ENCODE assay signal across 12 cellular contexts in genomic region chr22:20591660-20592310, GRCh38.
A peak's percentile ranks its signal among the peaks of the same experiment; 100 is the strongest.
DNase-seq lines count a peak whose midpoint lies in the region; ATAC-seq and TF ChIP-seq lines count a peak whose summit lies in the region.
"Had no signal": no experiment of that assay in that cellular context is flagged by ENCODE, and none has a peak within 500 bp of the region (broad histone marks: within the 10 kb centered on the region; RNA-seq: fewer than 3 reads in every experiment).

No MANE protein-coding gene starts in this region.

- no peaks in the 10 kb centered on the region for H3K79me2 ChIP-seq in neural progenitor cell (ENCODE audit: low read depth)

- no peak overlapping the region for H3K4me3 Mint-ChIP-seq in neural progenitor cell
- H3K4me3 Mint-ChIP-seq: natural killer cell treated with Interleukin-12 subunit alpha and Interleukin-12 subunit beta and Interleukin-15 and Interleukin-18, amount 100 ng/mL, for 72 hours had no signal

- H3K4me1 Mint-ChIP-seq in neural progenitor cell, result no peaks in the 10 kb centered on the region

- TF ChIP-seq POLR2A in esophagus squamous epithelium (IDR thresholded peaks at IDR 0.05), result no peak

- DNase-seq in EH (ENCODE audit: low read depth), result peak; percentile 29
- DNase-seq in NCI-H446 treated with DMSO at 0.1 percent for 48 hours (lab: John Stamatoyannopoulos, UW), result peak; percentile 27
- DNase-seq in esophagus squamous epithelium (lab: John Stamatoyannopoulos, UW), result no peak
- DNase-seq in neural progenitor cell (ENCODE audit: low spot score), result peak; percentile 63
- DNase-seq in ACHN, result no peak
- DNase-seq in NCI-H187 (lab: John Stamatoyannopoulos, UW), result no peak
- DNase-seq in activated T-cell treated with anti-CD3 and anti-CD28 coated beads for 4 hours, result no peak
- DNase-seq: activated CD4-positive, alpha-beta T cell treated with anti-CD3 and anti-CD28 coated beads, Interleukin-2, amount 50 U/mL, for 4 hours; stimulated activated CD8-positive, alpha-beta memory T cell treated with anti-CD3 and anti-CD28 coated beads, Interleukin-4, amount 100 ng/mL, for 48 hours had no signal

- no peak overlapping the region for H3K9ac ChIP-seq in neural progenitor cell

- H3F3A ChIP-seq in neural progenitor cell (ENCODE audit: low read depth), result no peaks in the 10 kb centered on the region

- H3K36me3 ChIP-seq in esophagus squamous epithelium (peaks cover 0 to 12% (median 5%) of the 10 kb centered on the region in 3 donors), neural progenitor cell (no peaks in the 10 kb centered on the region)

- in situ Hi-C loops in ACHN (cut with HindIII; ENCODE audit: low pct_ligation_motif_present, low pct_unique_long_range_greater_than_20kb, low sequenced_read_pairs), result no loop called here

- TF ChIP-seq CTCF in esophagus squamous epithelium (IDR thresholded peaks at IDR 0.05), result no peak
- TF ChIP-seq CTCF in neural progenitor cell (IDR thresholded peaks at IDR 0.05), result no peak

- H4K20me1 ChIP-seq in neural progenitor cell (ENCODE audit: low read depth), result no peaks in the 10 kb centered on the region

- no peak for ATAC-seq in GM18909 (IDR thresholded peaks at IDR 0.05; ENCODE audit: poor library complexity, unreplicated experiment)

- H3K4me1 ChIP-seq in esophagus squamous epithelium (peaks cover 8 to 54% (median 38%) of the 10 kb centered on the region in 3 donors), neural progenitor cell (no peaks in the 10 kb centered on the region)

- WGBS in esophagus squamous epithelium, 2 donors, result 36 to 70% methylated on average over 4 to 14 of the region's 28 CpGs

- intact Hi-C loops in esophagus squamous epithelium (cut with DNase I), result no loop called here

- H3K9me3 Mint-ChIP-seq in neural progenitor cell, result no peaks in the 10 kb centered on the region
- H3K9me3 Mint-ChIP-seq: activated naive CD4-positive, alpha-beta T cell treated with anti-CD3 and anti-CD28 coated beads, Interleukin-2, amount 50 U/mL, for 72 hours; natural killer cell treated with Interleukin-12 subunit alpha and Interleukin-12 subunit beta and Interleukin-15 and Interleukin-18, amount 100 ng/mL, for 72 hours had no signal

- H3K27me3 Mint-ChIP-seq in neural progenitor cell (ENCODE audit: insufficient read depth, low read depth), result peaks cover 4% of the 10 kb centered on the region
- H3K27me3 Mint-ChIP-seq: natural killer cell treated with Interleukin-12 subunit alpha and Interleukin-12 subunit beta and Interleukin-15 and Interleukin-18, amount 100 ng/mL, for 72 hours had no signal

- H3K9me3 ChIP-seq in esophagus squamous epithelium (no peaks in the 10 kb centered on the region), neural progenitor cell (ENCODE audit: low read depth) (no peaks in the 10 kb centered on the region)

- no peak overlapping the region for H3K27ac Mint-ChIP-seq in neural progenitor cell
- H3K27ac Mint-ChIP-seq: natural killer cell treated with Interleukin-12 subunit alpha and Interleukin-12 subunit beta and Interleukin-15 and Interleukin-18, amount 100 ng/mL, for 72 hours had no signal

- H3K27me3 ChIP-seq in esophagus squamous epithelium, result no peaks in the 10 kb centered on the region
- no peaks in the 10 kb centered on the region for H3K27me3 ChIP-seq in neural progenitor cell

- H3K4me2 ChIP-seq in neural progenitor cell, result no peak overlapping the region

- no peak overlapping the region for H3K4me3 ChIP-seq in esophagus squamous epithelium
- no peak overlapping the region for H3K4me3 ChIP-seq in neural progenitor cell

- H2AFZ ChIP-seq in neural progenitor cell (replicated peaks), result no peak overlapping the region

- no peaks in the 10 kb centered on the region for H3K36me3 Mint-ChIP-seq in neural progenitor cell
- H3K36me3 Mint-ChIP-seq: activated naive CD4-positive, alpha-beta T cell treated with anti-CD3 and anti-CD28 coated beads, Interleukin-2, amount 50 U/mL, for 72 hours; natural killer cell treated with Interleukin-12 subunit alpha and Interleukin-12 subunit beta and Interleukin-15 and Interleukin-18, amount 100 ng/mL, for 72 hours had no signal

- peak overlapping the region in 3 of 4 donors; percentile 3 to 61 (median 50) for H3K27ac ChIP-seq in esophagus squamous epithelium
- H3K27ac ChIP-seq in neural progenitor cell, result no peak overlapping the region

Comparison
In these comparisons a context has a peak if more than half of its experiments do, and no peak if none do; other contexts are left out.
1. DNase-seq: peak in EH (single experiment), NCI-H446 treated with DMSO at 0.1 percent for 48 hours (single experiment) and neural progenitor cell (single experiment); none in esophagus squamous epithelium (single experiment), ACHN (single experiment), NCI-H187 (0 of 2) and activated T-cell treated with anti-CD3 and anti-CD28 coated beads for 4 hours (single experiment).